Comparison of ENCODE assay signal across 2 cellular contexts in genomic region chr20:17538517-17539170, GRCh38.
TF ChIP-seq lines count a peak whose summit lies in the region.

No MANE protein-coding gene starts in this region.

TF ChIP-seq in HEK293, 187 proteins besides CTCF, POLR2A, EP300 and RAD21 (continued from another document and continues in another):
- TF ChIP-seq MEIS1 (CRISPR knock-in tag; IDR thresholded peaks at IDR 0.05; ENCODE audit: borderline replicate concordance): no peak
- TF ChIP-seq ZNF175 (tag by site-specific recombination; IDR thresholded peaks at IDR 0.05): no peak
- TF ChIP-seq, protein P1, sequence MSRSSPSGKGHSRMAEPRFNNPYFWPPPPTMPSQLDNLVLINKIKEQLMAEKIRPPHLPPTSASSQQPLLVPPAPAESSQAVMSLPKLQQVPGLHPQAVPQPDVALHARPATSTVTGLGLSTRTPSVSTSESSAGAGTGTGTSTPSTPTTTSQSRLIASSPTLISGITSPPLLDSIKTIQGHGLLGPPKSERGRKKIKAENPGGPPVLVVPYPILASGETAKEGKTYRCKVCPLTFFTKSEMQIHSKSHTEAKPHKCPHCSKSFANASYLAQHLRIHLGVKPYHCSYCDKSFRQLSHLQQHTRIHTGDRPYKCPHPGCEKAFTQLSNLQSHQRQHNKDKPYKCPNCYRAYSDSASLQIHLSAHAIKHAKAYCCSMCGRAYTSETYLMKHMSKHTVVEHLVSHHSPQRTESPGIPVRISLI (tag by site-specific recombination; IDR thresholded peaks at IDR 0.05): no peak
- TF ChIP-seq, protein P2, sequence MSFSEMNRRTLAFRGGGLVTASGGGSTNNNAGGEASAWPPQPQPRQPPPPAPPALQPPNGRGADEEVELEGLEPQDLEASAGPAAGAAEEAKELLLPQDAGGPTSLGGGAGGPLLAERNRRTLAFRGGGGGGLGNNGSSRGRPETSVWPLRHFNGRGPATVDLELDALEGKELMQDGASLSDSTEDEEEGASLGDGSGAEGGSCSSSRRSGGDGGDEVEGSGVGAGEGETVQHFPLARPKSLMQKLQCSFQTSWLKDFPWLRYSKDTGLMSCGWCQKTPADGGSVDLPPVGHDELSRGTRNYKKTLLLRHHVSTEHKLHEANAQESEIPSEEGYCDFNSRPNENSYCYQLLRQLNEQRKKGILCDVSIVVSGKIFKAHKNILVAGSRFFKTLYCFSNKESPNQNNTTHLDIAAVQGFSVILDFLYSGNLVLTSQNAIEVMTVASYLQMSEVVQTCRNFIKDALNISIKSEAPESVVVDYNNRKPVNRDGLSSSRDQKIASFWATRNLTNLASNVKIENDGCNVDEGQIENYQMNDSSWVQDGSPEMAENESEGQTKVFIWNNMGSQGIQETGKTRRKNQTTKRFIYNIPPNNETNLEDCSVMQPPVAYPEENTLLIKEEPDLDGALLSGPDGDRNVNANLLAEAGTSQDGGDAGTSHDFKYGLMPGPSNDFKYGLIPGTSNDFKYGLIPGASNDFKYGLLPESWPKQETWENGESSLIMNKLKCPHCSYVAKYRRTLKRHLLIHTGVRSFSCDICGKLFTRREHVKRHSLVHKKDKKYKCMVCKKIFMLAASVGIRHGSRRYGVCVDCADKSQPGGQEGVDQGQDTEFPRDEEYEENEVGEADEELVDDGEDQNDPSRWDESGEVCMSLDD (tag by site-specific recombination; IDR thresholded peaks at IDR 0.05): no peak
- TF ChIP-seq FEZF1 (tag by site-specific recombination; IDR thresholded peaks at IDR 0.05): peak; percentile 28; the same call in 1 of the 2 replicates
- TF ChIP-seq, protein P3, sequence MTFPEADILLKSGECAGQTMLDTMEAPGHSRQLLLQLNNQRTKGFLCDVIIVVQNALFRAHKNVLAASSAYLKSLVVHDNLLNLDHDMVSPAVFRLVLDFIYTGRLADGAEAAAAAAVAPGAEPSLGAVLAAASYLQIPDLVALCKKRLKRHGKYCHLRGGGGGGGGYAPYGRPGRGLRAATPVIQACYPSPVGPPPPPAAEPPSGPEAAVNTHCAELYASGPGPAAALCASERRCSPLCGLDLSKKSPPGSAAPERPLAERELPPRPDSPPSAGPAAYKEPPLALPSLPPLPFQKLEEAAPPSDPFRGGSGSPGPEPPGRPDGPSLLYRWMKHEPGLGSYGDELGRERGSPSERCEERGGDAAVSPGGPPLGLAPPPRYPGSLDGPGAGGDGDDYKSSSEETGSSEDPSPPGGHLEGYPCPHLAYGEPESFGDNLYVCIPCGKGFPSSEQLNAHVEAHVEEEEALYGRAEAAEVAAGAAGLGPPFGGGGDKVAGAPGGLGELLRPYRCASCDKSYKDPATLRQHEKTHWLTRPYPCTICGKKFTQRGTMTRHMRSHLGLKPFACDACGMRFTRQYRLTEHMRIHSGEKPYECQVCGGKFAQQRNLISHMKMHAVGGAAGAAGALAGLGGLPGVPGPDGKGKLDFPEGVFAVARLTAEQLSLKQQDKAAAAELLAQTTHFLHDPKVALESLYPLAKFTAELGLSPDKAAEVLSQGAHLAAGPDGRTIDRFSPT (tag by site-specific recombination; IDR thresholded peaks at IDR 0.05): no peak
- TF ChIP-seq ZNF174 (tag by site-specific recombination; IDR thresholded peaks at IDR 0.05): no peak
- TF ChIP-seq ZNF274 (IDR thresholded peaks at IDR 0.05; ENCODE audit: low read length): no peak
- TF ChIP-seq ZNF274 (tag by site-specific recombination; IDR thresholded peaks at IDR 0.05; ENCODE audit: borderline replicate concordance): no peak
- peak; percentile 24; the same call in 1 of the 2 replicates for TF ChIP-seq ZIC2 (tag by site-specific recombination; IDR thresholded peaks at IDR 0.05)
- no peak for TF ChIP-seq ZNF621 (tag by site-specific recombination; IDR thresholded peaks at IDR 0.05)
- peak; percentile 94 for TF ChIP-seq ZNF629 (tag by site-specific recombination; IDR thresholded peaks at IDR 0.05)
- no peak for TF ChIP-seq ZNF580 (tag by site-specific recombination; IDR thresholded peaks at IDR 0.05)
- TF ChIP-seq ZNF48 (tag by site-specific recombination; IDR thresholded peaks at IDR 0.05): no peak
- TF ChIP-seq ZNF747 (tag by site-specific recombination; IDR thresholded peaks at IDR 0.05): no peak
- TF ChIP-seq ZNF221 (tag by site-specific recombination; IDR thresholded peaks at IDR 0.05; ENCODE audit: borderline replicate concordance): no peak
- TF ChIP-seq ZNF692 (tag by site-specific recombination; IDR thresholded peaks at IDR 0.05): no peak
- TF ChIP-seq ZNF792 (tag by site-specific recombination; IDR thresholded peaks at IDR 0.05): no peak
- TF ChIP-seq, protein P4, sequence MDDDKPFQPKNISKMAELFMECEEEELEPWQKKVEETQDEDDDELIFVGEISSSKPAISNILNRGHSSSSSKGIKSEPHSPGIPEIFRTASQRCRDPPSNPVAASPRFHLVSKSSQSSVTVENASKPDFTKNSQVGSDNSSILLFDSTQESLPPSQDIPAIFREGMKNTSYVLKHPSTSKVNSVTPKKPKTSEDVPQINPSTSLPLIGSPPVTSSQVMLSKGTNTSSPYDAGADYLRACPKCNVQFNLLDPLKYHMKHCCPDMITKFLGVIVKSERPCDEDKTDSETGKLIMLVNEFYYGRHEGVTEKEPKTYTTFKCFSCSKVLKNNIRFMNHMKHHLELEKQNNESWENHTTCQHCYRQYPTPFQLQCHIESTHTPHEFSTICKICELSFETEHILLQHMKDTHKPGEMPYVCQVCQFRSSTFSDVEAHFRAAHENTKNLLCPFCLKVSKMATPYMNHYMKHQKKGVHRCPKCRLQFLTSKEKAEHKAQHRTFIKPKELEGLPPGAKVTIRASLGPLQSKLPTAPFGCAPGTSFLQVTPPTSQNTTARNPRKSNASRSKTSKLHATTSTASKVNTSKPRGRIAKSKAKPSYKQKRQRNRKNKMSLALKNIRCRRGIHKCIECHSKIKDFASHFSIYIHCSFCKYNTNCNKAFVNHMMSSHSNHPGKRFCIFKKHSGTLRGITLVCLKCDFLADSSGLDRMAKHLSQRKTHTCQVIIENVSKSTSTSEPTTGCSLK (tag by site-specific recombination; IDR thresholded peaks at IDR 0.05): no peak
- TF ChIP-seq ZNF211 (tag by site-specific recombination; IDR thresholded peaks at IDR 0.05; ENCODE audit: low read depth): no peak

TF ChIP-seq in GM23338, 12 proteins besides CTCF, POLR2A, EP300 and RAD21 (continued from another document):
- TF ChIP-seq ZNF462 (CRISPR knock-in tag; IDR thresholded peaks at IDR 0.05): no peak
- TF ChIP-seq CREB1 (CRISPR knock-in tag; IDR thresholded peaks at IDR 0.05; ENCODE audit: low read depth): no peak
- TF ChIP-seq JUNB (IDR thresholded peaks at IDR 0.05; ENCODE audit: unreplicated experiment): no peak
- TF ChIP-seq ZNF331 (CRISPR knock-in tag; IDR thresholded peaks at IDR 0.05; ENCODE audit: low read depth): no peak
- TF ChIP-seq, protein P5, sequence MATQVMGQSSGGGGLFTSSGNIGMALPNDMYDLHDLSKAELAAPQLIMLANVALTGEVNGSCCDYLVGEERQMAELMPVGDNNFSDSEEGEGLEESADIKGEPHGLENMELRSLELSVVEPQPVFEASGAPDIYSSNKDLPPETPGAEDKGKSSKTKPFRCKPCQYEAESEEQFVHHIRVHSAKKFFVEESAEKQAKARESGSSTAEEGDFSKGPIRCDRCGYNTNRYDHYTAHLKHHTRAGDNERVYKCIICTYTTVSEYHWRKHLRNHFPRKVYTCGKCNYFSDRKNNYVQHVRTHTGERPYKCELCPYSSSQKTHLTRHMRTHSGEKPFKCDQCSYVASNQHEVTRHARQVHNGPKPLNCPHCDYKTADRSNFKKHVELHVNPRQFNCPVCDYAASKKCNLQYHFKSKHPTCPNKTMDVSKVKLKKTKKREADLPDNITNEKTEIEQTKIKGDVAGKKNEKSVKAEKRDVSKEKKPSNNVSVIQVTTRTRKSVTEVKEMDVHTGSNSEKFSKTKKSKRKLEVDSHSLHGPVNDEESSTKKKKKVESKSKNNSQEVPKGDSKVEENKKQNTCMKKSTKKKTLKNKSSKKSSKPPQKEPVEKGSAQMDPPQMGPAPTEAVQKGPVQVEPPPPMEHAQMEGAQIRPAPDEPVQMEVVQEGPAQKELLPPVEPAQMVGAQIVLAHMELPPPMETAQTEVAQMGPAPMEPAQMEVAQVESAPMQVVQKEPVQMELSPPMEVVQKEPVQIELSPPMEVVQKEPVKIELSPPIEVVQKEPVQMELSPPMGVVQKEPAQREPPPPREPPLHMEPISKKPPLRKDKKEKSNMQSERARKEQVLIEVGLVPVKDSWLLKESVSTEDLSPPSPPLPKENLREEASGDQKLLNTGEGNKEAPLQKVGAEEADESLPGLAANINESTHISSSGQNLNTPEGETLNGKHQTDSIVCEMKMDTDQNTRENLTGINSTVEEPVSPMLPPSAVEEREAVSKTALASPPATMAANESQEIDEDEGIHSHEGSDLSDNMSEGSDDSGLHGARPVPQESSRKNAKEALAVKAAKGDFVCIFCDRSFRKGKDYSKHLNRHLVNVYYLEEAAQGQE (IDR thresholded peaks at IDR 0.05; ENCODE audit: unreplicated experiment): no peak
TF ChIP-seq in GM23338: peak in this region for 0.
